4 cellular contexts compared by ENCODE assay signal in the genomic region with DNA sequence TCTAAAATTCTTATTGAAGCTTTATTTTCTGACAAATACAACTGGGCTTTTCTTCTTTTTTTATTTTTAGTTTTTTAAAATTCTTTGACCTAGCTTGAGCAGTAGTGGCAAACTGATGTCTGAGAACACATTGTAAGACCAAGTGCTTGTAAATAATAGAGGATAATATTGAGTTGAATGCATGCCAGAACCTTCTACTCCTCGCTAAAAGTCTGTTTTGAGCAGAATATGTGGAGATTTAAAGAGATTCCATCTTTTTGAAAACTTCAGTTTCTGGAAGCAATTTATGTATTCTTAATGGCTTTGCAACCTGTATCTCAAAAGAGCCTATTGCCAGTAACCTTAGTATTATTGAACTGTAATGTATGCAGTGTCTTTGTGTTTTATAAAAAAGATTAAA.
"Had no signal": no experiment of that assay in that cellular context is flagged by ENCODE, and none has a peak within 500 bp of the region (broad histone marks: within the 10 kb centered on the region; RNA-seq: fewer than 3 reads in every experiment).

No MANE protein-coding gene starts in this region.

- ATAC-seq: GM23338 had no signal

- H3K4me3 ChIP-seq: GM23338 had no signal

- DNase-seq: H9, HCEC 1CT, IMR-90 had no signal
